Comparison of ENCODE assay signal across 10 cellular contexts in the genomic region with DNA sequence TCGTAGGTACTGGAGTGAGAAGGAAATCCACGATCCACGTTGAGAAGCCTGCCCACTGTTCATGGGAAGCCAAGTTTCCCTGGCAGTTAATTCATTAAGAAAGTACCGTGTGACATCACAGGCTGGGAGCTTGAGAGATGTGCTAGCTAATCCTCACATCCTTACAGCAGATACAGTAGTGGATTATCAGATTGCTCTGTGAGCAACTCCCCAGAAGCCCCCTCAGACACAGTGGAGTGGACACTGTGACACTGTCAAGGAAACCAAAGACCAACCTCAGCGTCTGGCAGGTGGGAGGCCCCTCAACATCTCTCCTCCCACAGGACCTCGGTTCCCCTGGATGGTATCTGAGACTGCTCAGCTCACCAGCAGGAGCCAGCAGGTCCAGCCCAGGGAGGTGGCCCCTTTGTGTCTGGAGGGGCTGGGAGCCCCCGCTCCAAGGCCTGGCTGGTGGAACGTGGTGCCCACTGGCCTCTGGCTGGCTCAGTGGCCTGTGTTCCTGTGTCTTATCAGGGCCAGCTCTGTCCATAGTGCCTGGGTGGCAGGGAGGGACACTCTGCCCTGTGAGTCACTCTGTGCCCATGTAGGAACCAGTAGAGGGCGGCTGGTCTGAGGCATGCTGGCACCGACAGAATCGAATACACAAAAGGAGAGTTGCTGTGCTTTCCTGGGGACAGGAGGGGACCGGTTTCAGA. TPM values are rescaled to one million over a fixed set of nuclear protein-coding genes. Genes with fewer than 3 reads are reported as not detected.
A peak's percentile ranks its signal among the peaks of the same experiment; 100 is the strongest.
DNase-seq lines count a peak whose midpoint lies in the region; ATAC-seq and TF ChIP-seq lines count a peak whose summit lies in the region.
"Had no signal": no experiment of that assay in that cellular context is flagged by ENCODE, and none has a peak within 500 bp of the region (broad histone marks: within the 10 kb centered on the region; RNA-seq: fewer than 3 reads in every experiment).

No MANE protein-coding gene starts in this region.

- no peak for TF ChIP-seq CTCF in RWPE1 (conservative IDR thresholded peaks at IDR 0.05; ENCODE audit: low read depth)

- peak overlapping the region in 5 of 9 donors; percentile 33 to 92 (median 54) for H3K27ac Mint-ChIP-seq in naive thymus-derived CD4-positive, alpha-beta T cell
- H3K27ac Mint-ChIP-seq: activated naive CD4-positive, alpha-beta T cell treated with anti-CD3 and anti-CD28 coated beads, Interleukin-2, amount 10 ng/mL, durations not matched to agents 7 days and 5 days had no signal

- no peaks in the 10 kb centered on the region for H3K9me3 Mint-ChIP-seq in naive thymus-derived CD4-positive, alpha-beta T cell
- H3K9me3 Mint-ChIP-seq: activated naive CD4-positive, alpha-beta T cell treated with anti-CD3 and anti-CD28 coated beads, Interleukin-2, amount 10 ng/mL, durations not matched to agents 7 days and 5 days had no signal

- H3K36me3 Mint-ChIP-seq in naive thymus-derived CD4-positive, alpha-beta T cell, result peaks cover 0 to 13% (median 0%) of the 10 kb centered on the region in 5 donors

- H3K27me3 ChIP-seq in ACC112 (ENCODE audit: insufficient read depth, low read length), result no peaks in the 10 kb centered on the region
- no peaks in the 10 kb centered on the region for H3K27me3 ChIP-seq in naive thymus-derived CD4-positive, alpha-beta T cell (ENCODE audit: control insufficient read depth in 2 of 2, insufficient read depth in 2 of 2, low read length in 2 of 2)
- H3K27me3 ChIP-seq: MG63 had no signal

- peaks cover 96% of the 10 kb centered on the region for H3K79me2 ChIP-seq in ACC112 (ENCODE audit: control insufficient read depth, insufficient read depth, low read length, unreplicated experiment)

- H3K4me1 ChIP-seq in ACC112 (ENCODE audit: control insufficient read depth, insufficient read depth, low read length, unreplicated experiment), result peaks cover 54% of the 10 kb centered on the region
- peaks cover 0 to 18% of the 10 kb centered on the region in 2 donors for H3K4me1 ChIP-seq in naive thymus-derived CD4-positive, alpha-beta T cell (ENCODE audit: control insufficient read depth in 2 of 2, insufficient read depth in 2 of 2, low read length in 2 of 2)

- intact Hi-C loops in naive thymus-derived CD4-positive, alpha-beta T cell (cut with micrococcal nuclease), result no loop called here

- POLR2A ChIA-PET in RWPE1 (lab: Yijun Ruan, JAX; ENCODE audit: low non-redundant PET), result no interaction called here
- POLR2A ChIA-PET in naive thymus-derived CD4-positive, alpha-beta T cell (lab: Charles Lee), result interaction anchor here (1.0 to 8.4 kb wide), 2 partner anchors 7 to 261 kb away, joined by 3 to 55 read pairs; a partner anchor contains a TSS

- H3K4me3 ChIP-seq in ACC112 (ENCODE audit: low read depth, low read length), result no peak overlapping the region
- no peak overlapping the region for H3K4me3 ChIP-seq in naive thymus-derived CD4-positive, alpha-beta T cell (ENCODE audit: low read length)
- H3K4me3 ChIP-seq: MG63 had no signal

- ATAC-seq in naive thymus-derived CD4-positive, alpha-beta T cell, result no peak
- ATAC-seq in HG03196 (IDR thresholded peaks at IDR 0.05; ENCODE audit: unreplicated experiment) (no peak), HG03520 (IDR thresholded peaks at IDR 0.05; ENCODE audit: unreplicated experiment) (no peak), GM18868 (IDR thresholded peaks at IDR 0.05; ENCODE audit: unreplicated experiment) (no peak)

- CTCF ChIA-PET in RWPE1 (lab: Yijun Ruan, JAX), result interaction anchor here (0.6 to 0.8 kb wide), 4 partner anchors 19 to 59 kb away, joined by 3 read pairs; no protein-coding TSS in a partner anchor
- CTCF ChIA-PET in naive thymus-derived CD4-positive, alpha-beta T cell (lab: Charles Lee), result no interaction called here

- H3K36me3 ChIP-seq in ACC112 (ENCODE audit: insufficient read depth, low read length), result peaks cover 42% of the 10 kb centered on the region
- no peaks in the 10 kb centered on the region for H3K36me3 ChIP-seq in naive thymus-derived CD4-positive, alpha-beta T cell (ENCODE audit: control insufficient read depth in 2 of 3, insufficient read depth in 3 of 3, low read length in 3 of 3)

- no peaks in the 10 kb centered on the region for H3K9me3 ChIP-seq in naive thymus-derived CD4-positive, alpha-beta T cell (ENCODE audit: control insufficient read depth in 2 of 3, low read length in 3 of 3)
- H3K9me3 ChIP-seq: MG63 had no signal

- DNase-seq in RWPE1 (ENCODE audit: low spot score), result no peak
- peak; percentile 28 for DNase-seq in glomerular visceral epithelial cell (ENCODE audit: extremely low spot score)
- DNase-seq in naive thymus-derived CD4-positive, alpha-beta T cell, result peak in 1 of 9 donors; percentile 42
- no peak for DNase-seq in NAMALWA (ENCODE audit: low spot score)
- DNase-seq: activated naive CD4-positive, alpha-beta T cell treated with anti-CD3 and anti-CD28 coated beads, Interleukin-2, amount 10 ng/mL, durations not matched to agents 7 days and 5 days; MG63 had no signal

- H3K4me1 Mint-ChIP-seq in naive thymus-derived CD4-positive, alpha-beta T cell, result peaks cover 32 to 80% (median 74%) of the 10 kb centered on the region in 7 donors

- peak overlapping the region in 1 of 10 donors; percentile 50 for H3K4me3 Mint-ChIP-seq in naive thymus-derived CD4-positive, alpha-beta T cell
- H3K4me3 Mint-ChIP-seq: activated naive CD4-positive, alpha-beta T cell treated with anti-CD3 and anti-CD28 coated beads, Interleukin-2, amount 10 ng/mL, durations not matched to agents 7 days and 5 days had no signal

- no peaks in the 10 kb centered on the region for H3K27me3 Mint-ChIP-seq in naive thymus-derived CD4-positive, alpha-beta T cell
- H3K27me3 Mint-ChIP-seq: activated naive CD4-positive, alpha-beta T cell treated with anti-CD3 and anti-CD28 coated beads, Interleukin-2, amount 10 ng/mL, durations not matched to agents 7 days and 5 days had no signal

- peak overlapping the region; percentile 44; the same call in 1 of the 2 replicates for H3K27ac ChIP-seq in ACC112 (ENCODE audit: low read depth, low read length)
- H3K27ac ChIP-seq in RWPE1, result peak overlapping the region; percentile 40
- H3K27ac ChIP-seq in naive thymus-derived CD4-positive, alpha-beta T cell (ENCODE audit: low read depth, low read length), result no peak overlapping the region

- no peak overlapping the region for H2AFZ ChIP-seq in ACC112 (ENCODE audit: low read length, unreplicated experiment)

RNA-seq across cellular contexts. Expression of a gene that starts 7.2 kb away (rescaled TPM):
- 10 to 100 TPM; 29.8 to 45.2 (median 43.6) TPM for total RNA-seq in naive thymus-derived CD4-positive, alpha-beta T cell
- 10 to 100 TPM; 55.9 to 81.6 TPM for polyA plus RNA-seq in naive thymus-derived CD4-positive, alpha-beta T cell

RNA-seq across cellular contexts. Expression of a gene that starts 59.6 kb away (rescaled TPM):
- total RNA-seq in naive thymus-derived CD4-positive, alpha-beta T cell, result 100 to 1,000 TPM in 2 of 5 experiments, 10 to 100 TPM in 3; 41.1 to 108 (median 74.4) TPM
- polyA plus RNA-seq in naive thymus-derived CD4-positive, alpha-beta T cell, result 10 to 100 TPM; 43.7 to 56.9 TPM
